Comparison of ENCODE assay signal across 8 cellular contexts in the genomic region with DNA sequence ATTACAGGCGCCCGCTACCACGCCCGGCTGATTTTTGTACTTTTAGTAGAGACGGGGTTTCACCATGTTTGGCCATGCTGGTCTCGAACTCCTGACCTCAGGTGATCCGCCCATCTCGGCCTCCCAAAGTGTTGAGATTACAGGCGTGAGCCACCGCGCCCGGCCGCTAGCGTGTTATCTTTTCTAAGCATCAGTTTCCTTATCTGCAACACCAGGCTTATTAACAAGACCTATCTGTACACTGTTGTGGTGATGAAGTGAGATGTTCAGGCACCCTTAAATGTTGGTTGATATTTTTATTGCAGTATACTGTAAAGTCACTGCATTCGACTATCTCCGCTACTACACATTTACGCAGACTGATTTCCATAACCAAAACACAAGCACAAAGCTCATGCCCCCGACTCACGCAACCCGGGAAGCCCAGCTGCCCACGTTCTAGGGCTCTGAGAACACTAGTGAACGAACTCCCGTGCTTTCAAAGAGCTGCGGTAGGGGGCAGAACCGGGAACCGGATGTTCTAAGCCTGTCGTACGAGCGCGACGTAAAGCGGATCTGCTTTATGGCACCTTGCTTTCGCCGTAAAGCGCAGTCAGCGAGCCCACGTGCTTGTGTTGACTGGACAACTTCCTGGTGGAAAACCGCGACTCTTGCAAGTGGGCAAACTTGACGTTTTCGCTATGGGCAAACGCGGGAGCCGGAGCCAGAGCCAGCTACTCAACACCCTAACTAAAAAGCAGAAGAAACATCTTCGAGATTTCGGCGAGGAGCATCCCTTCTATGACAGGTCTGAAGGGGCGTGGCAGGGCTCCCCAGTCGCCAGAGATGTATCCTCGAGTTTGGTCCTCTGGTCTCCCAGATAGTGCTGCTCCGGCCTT. TPM values are rescaled to one million over a fixed set of nuclear protein-coding genes. Genes with fewer than 3 reads are reported as not detected.
DNase-seq lines count a peak whose midpoint lies in the region; ATAC-seq and TF ChIP-seq lines count a peak whose summit lies in the region.

A gene with protein sequence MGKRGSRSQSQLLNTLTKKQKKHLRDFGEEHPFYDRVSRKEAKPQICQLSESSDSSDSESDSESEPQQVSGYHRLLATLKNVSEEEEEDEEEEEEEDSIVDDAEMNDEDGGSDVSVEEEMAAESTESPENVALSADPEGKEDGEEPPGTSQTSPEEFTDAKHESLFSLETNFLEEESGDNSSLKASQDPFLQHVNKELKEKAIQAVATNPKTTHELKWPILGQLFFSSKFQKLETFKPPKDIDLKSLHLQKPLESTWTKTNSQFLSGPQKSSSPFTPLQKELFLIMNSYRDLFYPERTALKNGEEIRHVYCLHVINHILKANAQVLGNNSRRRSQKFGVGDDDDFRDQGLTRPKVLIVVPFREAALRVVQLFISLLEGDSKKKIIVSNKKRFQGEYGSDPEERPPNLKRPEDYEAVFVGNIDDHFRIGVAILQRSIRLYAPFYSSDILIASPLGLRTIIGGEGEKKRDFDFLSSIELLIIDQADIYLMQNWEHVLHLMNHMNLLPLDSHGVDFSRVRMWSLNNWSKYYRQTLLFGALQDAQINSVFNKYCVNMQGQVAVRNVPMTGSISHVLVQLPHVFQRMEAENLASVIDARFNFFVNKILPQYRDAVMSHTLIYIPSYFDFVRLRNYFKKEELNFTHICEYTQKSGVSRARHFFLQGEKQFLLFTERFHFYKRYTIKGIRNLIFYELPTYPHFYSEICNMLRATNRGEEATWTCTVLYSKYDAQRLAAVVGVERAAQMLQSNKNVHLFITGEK (plus strand): TSS at position 589 of the 878 bp plus-strand sequence. CDS start 92 bp downstream, at position 681.

- POLR2A ChIA-PET in CD4-positive, alpha-beta memory T cell (lab: Charles Lee; ENCODE audit: partially characterized antibody) = interaction anchor here (0.7 to 1.9 kb wide), 9 partner anchors 11 to 76 kb away, joined by 3 to 15 read pairs (median 5); a partner anchor contains a TSS

- H3K9me3 ChIP-seq in CD4-positive, alpha-beta memory T cell (ENCODE audit: control insufficient read depth in 1 of 2, low read length in 2 of 2) = no peaks in the 10 kb centered on the region
- H3K9me3 ChIP-seq in duodenal mucosa (ENCODE audit: control insufficient read depth in 1 of 2, low read length in 2 of 2) = no peaks in the 10 kb centered on the region

- H3K4me3 Mint-ChIP-seq in CD4-positive, alpha-beta memory T cell = peak within 1 kb of the TSS; percentile 88 to 98 (median 96)

- peak; percentile 91 to 94 (median 93) for DNase-seq in CD4-positive, alpha-beta memory T cell
- peak; percentile 99 for DNase-seq in NCI-H82 (lab: John Stamatoyannopoulos, UW)
- peak; percentile 93 to 95 for DNase-seq in activated CD4-positive, alpha-beta T cell treated with anti-CD3 and anti-CD28 coated beads, Interleukin-2, amount 50 U/mL, for 48 hours
- peak; percentile 94 to 97 for DNase-seq in lower leg skin (ENCODE audit: low spot score in 2 of 2)
- DNase-seq in stimulated activated CD4-positive, alpha-beta T cell treated with anti-CD3 and anti-CD28 coated beads, Interleukin-4, amount 100 ng/mL, for 48 hours (ENCODE audit: low read depth in 2 of 2) = peak; percentile 87 to 91

- peaks cover 18% of the 10 kb centered on the region for H3K4me1 ChIP-seq in CD4-positive, alpha-beta memory T cell (ENCODE audit: insufficient read depth, low read length)
- peaks cover 3% of the 10 kb centered on the region in 2 donors for H3K4me1 ChIP-seq in duodenal mucosa (ENCODE audit: control insufficient read depth in 1 of 2, insufficient read depth in 2 of 2, low read length in 2 of 2)

- H3K27me3 ChIP-seq in CD4-positive, alpha-beta memory T cell (ENCODE audit: insufficient read depth, low read length) = no peaks in the 10 kb centered on the region
- H3K27me3 ChIP-seq in duodenal mucosa (ENCODE audit: control insufficient read depth in 1 of 2, insufficient read depth in 2 of 2, low read length in 2 of 2) = no peaks in the 10 kb centered on the region

- peak in 1 of 3 donors; percentile 55 for TF ChIP-seq CTCF in lower leg skin (IDR thresholded peaks at IDR 0.05)

- H3K4me1 Mint-ChIP-seq in CD4-positive, alpha-beta memory T cell = peaks cover 24 to 46% (median 32%) of the 10 kb centered on the region in 4 donors

- ATAC-seq in GM19438 (IDR thresholded peaks at IDR 0.05; ENCODE audit: low read depth, unreplicated experiment) (peak; percentile 89), HG03575 (IDR thresholded peaks at IDR 0.05; ENCODE audit: extremely low read depth, insufficient number of reproducible peaks, low FRiP score, unreplicated experiment) (peak; percentile 74)

- WGBS in lower leg skin, 2 donors = 17 to 27% methylated on average over 34 to 51 of the region's 51 CpGs

- intact Hi-C loops in CD4-positive, alpha-beta memory T cell (cut with micrococcal nuclease) = loop anchor here (1.0 to 5.0 kb wide), 7 partner anchors 21 to 260 kb away; a partner anchor contains a TSS
- intact Hi-C loops in lower leg skin (cut with DNase I; ENCODE audit: low total_unique reads) = no loop called here

- CTCF ChIA-PET in CD4-positive, alpha-beta memory T cell (lab: Charles Lee; ENCODE audit: partially characterized antibody) = interaction anchor here (0.8 to 6.0 kb wide), 21 partner anchors 12 to 505 kb away, joined by 3 to 65 read pairs (median 5); a partner anchor contains a TSS

- no peaks in the 10 kb centered on the region for H3K9me3 Mint-ChIP-seq in CD4-positive, alpha-beta memory T cell

- H3K36me3 Mint-ChIP-seq in CD4-positive, alpha-beta memory T cell = peaks cover 19 to 22% of the 10 kb centered on the region in 2 donors

- peak within 1 kb of the TSS; percentile 90 to 97 (median 92) for H3K27ac Mint-ChIP-seq in CD4-positive, alpha-beta memory T cell

- peak within 1 kb of the TSS; percentile 35 to 73 for H3K9ac ChIP-seq in duodenal mucosa (ENCODE audit: low read depth in 1 of 2, low read length in 2 of 2)

- no peak for TF ChIP-seq POLR2A in lower leg skin (IDR thresholded peaks at IDR 0.05)

- H3K36me3 ChIP-seq in CD4-positive, alpha-beta memory T cell (ENCODE audit: insufficient read depth, low read length) = peaks cover 18% of the 10 kb centered on the region
- H3K36me3 ChIP-seq in duodenal mucosa (ENCODE audit: control insufficient read depth in 1 of 2, insufficient read depth in 2 of 2, low read length in 2 of 2) = peaks cover 4 to 18% of the 10 kb centered on the region in 2 donors

- H3K27ac ChIP-seq in CD4-positive, alpha-beta memory T cell (ENCODE audit: low read depth, low read length) = peak within 1 kb of the TSS; percentile 73
- H3K27ac ChIP-seq in duodenal mucosa (ENCODE audit: low read depth, low read length) = peak within 1 kb of the TSS; percentile 49

- H3K4me3 ChIP-seq in CD4-positive, alpha-beta memory T cell (ENCODE audit: low read length in 2 of 2) = peak within 1 kb of the TSS; percentile 90 to 94
- H3K4me3 ChIP-seq in duodenal mucosa (ENCODE audit: low read depth in 1 of 2, low read length in 2 of 2) (peak within 1 kb of the TSS; percentile 95 to 98), lower leg skin (ENCODE audit: low read depth, poor library complexity, severe bottlenecking) (peak within 1 kb of the TSS; percentile 74)

- peaks cover 5% of the 10 kb centered on the region in 2 donors for H3K27me3 Mint-ChIP-seq in CD4-positive, alpha-beta memory T cell

RNA-seq across cellular contexts. Expression of the gene that starts here (rescaled TPM):
- 10 to 100 TPM; 13.4 to 13.6 TPM for total RNA-seq in CD4-positive, alpha-beta memory T cell
- polyA plus RNA-seq in CD4-positive, alpha-beta memory T cell = 1 to 10 TPM; 3.7 to 5.4 TPM
- 10 to 100 TPM in 3 of 4 donors, 1 to 10 TPM in 1; 9.9 to 12.9 (median 11.1) TPM for total RNA-seq in lower leg skin

Comparison
In these comparisons a context has a peak if more than half of its experiments do, and no peak if none do; other contexts are left out.
1. Peak in every context shown above with its lines: DNase-seq, ATAC-seq, H3K4me3 ChIP-seq and H3K27ac ChIP-seq.